In the genomic region with DNA sequence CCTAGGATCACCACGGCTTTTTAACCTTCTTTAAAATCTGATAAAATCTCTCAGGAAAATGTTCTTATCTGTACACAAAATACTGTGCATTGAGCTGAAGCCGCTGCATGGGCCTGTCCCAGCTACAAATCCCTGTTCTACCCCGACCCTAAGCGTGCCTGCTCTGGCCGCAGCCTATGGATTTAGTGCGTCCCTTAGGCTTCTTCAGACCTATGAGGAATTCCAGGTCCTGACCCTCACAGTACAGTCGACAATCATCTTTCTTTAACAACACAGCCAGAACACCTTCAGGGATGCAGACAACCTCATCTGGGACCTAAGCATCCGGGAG, we compare ENCODE assay signal across 1 cellular context.
TF ChIP-seq lines count a peak whose summit lies in the region.

No MANE protein-coding gene starts in this region.

TF ChIP-seq in endothelial cell of umbilical vein, 7 proteins besides CTCF, POLR2A, EP300 and RAD21:
- TF ChIP-seq MYC (IDR thresholded peaks at IDR 0.05; ENCODE audit: low read depth, low read length) = no peak
